ENCODE assay signal across 8 cellular contexts in genomic region chr17:30921544-30922196, GRCh38. TPM values are rescaled to one million over a fixed set of nuclear protein-coding genes. Genes with fewer than 3 reads are reported as not detected.
DNase-seq lines count a peak whose midpoint lies in the region; ATAC-seq and TF ChIP-seq lines count a peak whose summit lies in the region.

Gene ADAP2 (plus strand): TSS chr17:30921945. CDS start chr17:30922015, 70 bp downstream.

- H3K27ac ChIP-seq in OCI-LY1 (ENCODE audit: low read depth, low read length, poor library complexity, severe bottlenecking) (no peak within 1 kb of the TSS), right lobe of liver (peak within 1 kb of the TSS in 2 of 3 donors; percentile 51), stomach smooth muscle (ENCODE audit: low read length) (no peak within 1 kb of the TSS)

- no peaks in the 10 kb centered on the region for H4K20me1 ChIP-seq in OCI-LY1 (ENCODE audit: insufficient read depth, low read length)

- intact Hi-C loops in activated CD4-positive, alpha-beta T cell treated with anti-CD3 and anti-CD28 coated beads, Interleukin-2, amount 10 ng/mL, durations not matched to agents 24 days and 14 days (cut with micrococcal nuclease): no loop called here
- intact Hi-C loops in dendritic cell treated with granulocyte-macrophage colony-stimulating factor and Interleukin-4, amounts not matched to agents 40 ng/mL and 50 ng/mL, for 4 days (cut with micrococcal nuclease): loop anchor here (2.0 to 10.0 kb wide), 3 partner anchors 17 to 293 kb away; partner anchors contain the start of gene RNF135
- intact Hi-C loops in right lobe of liver (cut with DNase I): no loop called here

- H2AFZ ChIP-seq in OCI-LY1 (ENCODE audit: low read length): no peak within 1 kb of the TSS

- H3K4me1 ChIP-seq in OCI-LY1 (ENCODE audit: insufficient read depth, low read length, severe bottlenecking) (peaks cover 19% of the 10 kb centered on the region), right lobe of liver (peaks cover 0 to 9% (median 0%) of the 10 kb centered on the region in 4 donors), stomach smooth muscle (ENCODE audit: control insufficient read depth, insufficient read depth, low read length) (peaks cover 15% of the 10 kb centered on the region)

- DNase-seq in activated CD4-positive, alpha-beta T cell treated with anti-CD3 and anti-CD28 coated beads, Interleukin-2, amount 10 ng/mL, durations not matched to agents 24 days and 14 days: peak; percentile 61
- DNase-seq in activated CD4-positive, alpha-beta T cell treated with anti-CD3 and anti-CD28 coated beads for 4 hours: no peak
- DNase-seq in right lobe of liver: peak; percentile 81 to 85 (median 82)

- peaks cover 9% of the 10 kb centered on the region for H3K4me1 Mint-ChIP-seq in activated CD4-positive, alpha-beta T cell treated with anti-CD3 and anti-CD28 coated beads, Interleukin-2, amount 10 ng/mL, durations not matched to agents 24 days and 14 days
- peaks cover 51% of the 10 kb centered on the region for H3K4me1 Mint-ChIP-seq in dendritic cell treated with granulocyte-macrophage colony-stimulating factor and Interleukin-4, amounts not matched to agents 40 ng/mL and 50 ng/mL, for 4 days (ENCODE audit: low read depth)

- no peaks in the 10 kb centered on the region for H3K79me2 ChIP-seq in OCI-LY1 (ENCODE audit: insufficient read depth, low read length)

- no peaks in the 10 kb centered on the region for H3K27me3 ChIP-seq in OCI-LY1 (ENCODE audit: insufficient read depth, low read length)
- H3K27me3 ChIP-seq in right lobe of liver: no peaks in the 10 kb centered on the region
- H3K27me3 ChIP-seq in stomach smooth muscle (ENCODE audit: control insufficient read depth in 1 of 2, insufficient read depth in 2 of 2, low read length in 2 of 2): peaks cover 11 to 21% of the 10 kb centered on the region in 2 donors

- WGBS in right lobe of liver (ENCODE audit: insufficient coverage, low coverage, low lambda C conversion rate, missing lambda C conversion rate): 16% methylated on average over 8 of the region's 60 CpGs

- H3K4me3 Mint-ChIP-seq in activated CD4-positive, alpha-beta T cell treated with anti-CD3 and anti-CD28 coated beads, Interleukin-2, amount 10 ng/mL, durations not matched to agents 24 days and 14 days: peak within 1 kb of the TSS; percentile 70
- peak within 1 kb of the TSS; percentile 85 for H3K4me3 Mint-ChIP-seq in dendritic cell treated with granulocyte-macrophage colony-stimulating factor and Interleukin-4, amounts not matched to agents 40 ng/mL and 50 ng/mL, for 4 days

- ATAC-seq in right lobe of liver: peak; percentile 90 to 95 (median 93)
- no peak for ATAC-seq in GM21360 (IDR thresholded peaks at IDR 0.05; ENCODE audit: unreplicated experiment)
- no peak for ATAC-seq in GM19023 (IDR thresholded peaks at IDR 0.05; ENCODE audit: unreplicated experiment)

- peak; percentile 43 for TF ChIP-seq POLR2A in right lobe of liver (IDR thresholded peaks at IDR 0.05)

- H3K9me2 ChIP-seq in OCI-LY1 (ENCODE audit: low read depth, low read length): no peaks in the 10 kb centered on the region

- H3K9me3 ChIP-seq in OCI-LY1 (ENCODE audit: low read length): no peaks in the 10 kb centered on the region
- no peaks in the 10 kb centered on the region for H3K9me3 ChIP-seq in right lobe of liver
- H3K9me3 ChIP-seq in stomach smooth muscle (ENCODE audit: control insufficient read depth in 2 of 2, low read length in 2 of 2): no peaks in the 10 kb centered on the region

- H3F3A ChIP-seq in OCI-LY1 (ENCODE audit: insufficient read depth, low read length): no peaks in the 10 kb centered on the region

- H3K9ac ChIP-seq in OCI-LY1 (ENCODE audit: low read length): peak within 1 kb of the TSS; percentile 48
- H3K9ac ChIP-seq in stomach smooth muscle (ENCODE audit: low read length in 2 of 2): no peak within 1 kb of the TSS

- H3K9me3 Mint-ChIP-seq in activated CD4-positive, alpha-beta T cell treated with anti-CD3 and anti-CD28 coated beads, Interleukin-2, amount 10 ng/mL, durations not matched to agents 24 days and 14 days: no peaks in the 10 kb centered on the region
- no peaks in the 10 kb centered on the region for H3K9me3 Mint-ChIP-seq in dendritic cell treated with granulocyte-macrophage colony-stimulating factor and Interleukin-4, amounts not matched to agents 40 ng/mL and 50 ng/mL, for 4 days

- H3K36me3 ChIP-seq in OCI-LY1 (ENCODE audit: insufficient read depth, low read length): no peaks in the 10 kb centered on the region
- H3K36me3 ChIP-seq in right lobe of liver: no peaks in the 10 kb centered on the region
- H3K36me3 ChIP-seq in stomach smooth muscle (ENCODE audit: control insufficient read depth in 2 of 2, insufficient read depth in 2 of 2, low read length in 2 of 2): no peaks in the 10 kb centered on the region

- no peak within 1 kb of the TSS for H3K27ac Mint-ChIP-seq in activated CD4-positive, alpha-beta T cell treated with anti-CD3 and anti-CD28 coated beads, Interleukin-2, amount 10 ng/mL, durations not matched to agents 24 days and 14 days
- peak within 1 kb of the TSS; percentile 94 for H3K27ac Mint-ChIP-seq in dendritic cell treated with granulocyte-macrophage colony-stimulating factor and Interleukin-4, amounts not matched to agents 40 ng/mL and 50 ng/mL, for 4 days

- H3K4me2 ChIP-seq in OCI-LY1 (ENCODE audit: low read length): peak within 1 kb of the TSS; percentile 90

- peaks cover 52% of the 10 kb centered on the region for H3K27me3 Mint-ChIP-seq in activated CD4-positive, alpha-beta T cell treated with anti-CD3 and anti-CD28 coated beads, Interleukin-2, amount 10 ng/mL, durations not matched to agents 24 days and 14 days
- peaks cover 6% of the 10 kb centered on the region for H3K27me3 Mint-ChIP-seq in dendritic cell treated with granulocyte-macrophage colony-stimulating factor and Interleukin-4, amounts not matched to agents 40 ng/mL and 50 ng/mL, for 4 days

- no peaks in the 10 kb centered on the region for H3K36me3 Mint-ChIP-seq in activated CD4-positive, alpha-beta T cell treated with anti-CD3 and anti-CD28 coated beads, Interleukin-2, amount 10 ng/mL, durations not matched to agents 24 days and 14 days (ENCODE audit: low read depth)
- peaks cover 44% of the 10 kb centered on the region for H3K36me3 Mint-ChIP-seq in dendritic cell treated with granulocyte-macrophage colony-stimulating factor and Interleukin-4, amounts not matched to agents 40 ng/mL and 50 ng/mL, for 4 days (ENCODE audit: low read depth)

- no peak for TF ChIP-seq CTCF in OCI-LY1 (IDR thresholded peaks at IDR 0.05; ENCODE audit: low read length)
- TF ChIP-seq CTCF in right lobe of liver (IDR thresholded peaks at IDR 0.05): no peak

- H3K4me3 ChIP-seq in OCI-LY1 (ENCODE audit: low read depth, low read length, poor library complexity, severe bottlenecking) (peak within 1 kb of the TSS; percentile 64), right lobe of liver (peak within 1 kb of the TSS; percentile 48 to 58 (median 58)), stomach smooth muscle (ENCODE audit: low read length in 2 of 2) (peak within 1 kb of the TSS; percentile 58 to 66)

RNA-seq across cellular contexts. Expression of gene ADAP2, which starts in this region (rescaled TPM):
- 0.31 and 0.86 TPM in 2 replicates for total RNA-seq in activated CD4-positive, alpha-beta T cell treated with anti-CD3 and anti-CD28 coated beads, Interleukin-2, amount 10 ng/mL, durations not matched to agents 24 days and 14 days
- 10 to 100 TPM in 1 of 6 experiments, 1 to 10 TPM in 5; 5.4 to 13.2 (median 8.1) TPM for total RNA-seq in right lobe of liver

Comparison
In these comparisons a context has a peak if more than half of its experiments do, and no peak if none do; other contexts are left out.
1. Peak in DNase-seq in activated CD4-positive, alpha-beta T cell treated with anti-CD3 and anti-CD28 coated beads, Interleukin-2, amount 10 ng/mL, durations not matched to agents 24 days and 14 days; RNA of the gene not detected or under 1 TPM.
2. DNase-seq: peak in right lobe of liver (3 of 3); none in activated CD4-positive, alpha-beta T cell treated with anti-CD3 and anti-CD28 coated beads for 4 hours (0 of 2).
3. H3K27ac ChIP-seq: peak in right lobe of liver (2 of 3); none in OCI-LY1 (single experiment) and stomach smooth muscle (single experiment).
4. ATAC-seq: peak in right lobe of liver (4 of 4); none in GM21360 (single experiment) and GM19023 (single experiment).
5. Peak in every context shown above with its lines, with median percentiles within 50 percentile points of each other: H3K4me3 ChIP-seq.